20 cellular contexts compared by ENCODE assay signal in genomic region chr4:157832596-157832995, GRCh38.
"Had no signal": no experiment of that assay in that cellular context is flagged by ENCODE, and none has a peak within 500 bp of the region (broad histone marks: within the 10 kb centered on the region; RNA-seq: fewer than 3 reads in every experiment).

No MANE protein-coding gene starts in this region.

- ATAC-seq: activated T-cell treated with anti-CD3 and anti-CD28 coated beads, Interleukin-2, amount 50 U/mL, for 72 hours; T-helper 17 cell had no signal

- H3K4me1 ChIP-seq: adrenal gland had no signal

- H3K9me3 ChIP-seq: adrenal gland had no signal

- H3K4me3 ChIP-seq: adrenal gland had no signal

- H3K27ac ChIP-seq: adrenal gland had no signal

- DNase-seq: activated B cell treated with CpG ODN at 0.5 μM for 24 hours; activated CD4-positive, alpha-beta memory T cell treated with anti-CD3 and anti-CD28 coated beads, Interleukin-2, amount 10 ng/mL, durations not matched to agents 7 days and 5 days; activated CD4-positive, alpha-beta T cell treated with anti-CD3 and anti-CD28 coated beads for 1 hour; activated CD4-positive, alpha-beta T cell treated with anti-CD3 and anti-CD28 coated beads, Interleukin-2, amount 10 ng/mL, durations not matched to agents 24 days and 14 days; activated gamma-delta T cell treated with Interleukin-2 at 50 U/mL for 16 hours; activated naive CD4-positive, alpha-beta T cell treated with anti-CD3 and anti-CD28 coated beads, Interleukin-2, amount 50 U/mL, for 16 hours; activated naive CD8-positive, alpha-beta T cell treated with anti-CD3 and anti-CD28 coated beads, Interleukin-2, amount 10 ng/mL, durations not matched to agents 7 days and 5 days; activated T-cell treated with anti-CD3 and anti-CD28 coated beads, Interleukin-2, amount 50 U/mL, for 72 hours; adrenal gland; Kasumi-1; KBM-7; NCI-H1048; NCI-H1694; NCI-H2029; NCI-H446; NCI-H524; NCI-H748 treated with DMSO at 0.1 percent for 48 hours; SIG-M5; T-helper 17 cell; T-helper 9 cell had no signal

- H3K27me3 ChIP-seq: adrenal gland had no signal

- H3K36me3 ChIP-seq: adrenal gland had no signal
